Comparison of ENCODE assay signal across 33 cellular contexts in the genomic region with DNA sequence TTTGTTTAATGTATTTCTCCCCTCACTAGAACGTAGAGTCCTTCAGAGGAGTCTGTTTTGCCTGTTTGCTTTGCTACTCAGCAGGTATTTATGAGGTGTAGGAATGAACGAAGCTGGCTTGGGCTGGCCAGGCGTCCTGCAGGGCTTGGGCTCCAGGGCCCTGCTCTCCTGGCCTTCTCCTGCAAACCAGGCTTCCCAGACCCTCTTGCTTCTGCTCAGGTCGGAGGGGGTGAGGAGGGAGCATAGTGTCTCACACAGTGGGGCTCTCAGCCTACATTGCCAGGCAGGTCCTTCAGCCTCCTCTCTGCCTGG.
A peak's percentile ranks its signal among the peaks of the same experiment; 100 is the strongest.
DNase-seq lines count a peak whose midpoint lies in the region; ATAC-seq and TF ChIP-seq lines count a peak whose summit lies in the region.
"Had no signal": no experiment of that assay in that cellular context is flagged by ENCODE, and none has a peak within 500 bp of the region (broad histone marks: within the 10 kb centered on the region; RNA-seq: fewer than 3 reads in every experiment).

No MANE protein-coding gene starts in this region.

- DNase-seq in COLO668 (lab: John Stamatoyannopoulos, UW; ENCODE audit: unreplicated experiment) (peak; percentile 25), ELF-1 (ENCODE audit: low read depth, low spot score) (peak; percentile 62), WERI-Rb-1 (no peak), NCI-H2171 treated with DMSO at 0.1 percent for 48 hours (lab: John Stamatoyannopoulos, UW) (no peak)
- DNase-seq: activated CD4-positive, alpha-beta T cell treated with anti-CD3 and anti-CD28 coated beads for 36 hours; activated CD8-positive, alpha-beta memory T cell treated with anti-CD3 and anti-CD28 coated beads, Interleukin-2, amount 50 U/mL, for 48 hours; activated CD8-positive, alpha-beta T cell treated with anti-CD3 and anti-CD28 coated beads for 36 hours; activated naive CD4-positive, alpha-beta T cell treated with Interleukin-2 at 50 U/mL for 16 hours; dermis blood vessel endothelial cell; foreskin fibroblast; heart left ventricle; KBM-7; naive B cell; NCI-H1092; NCI-H187; NCI-H526 treated with DMSO at 0.1 percent for 48 hours; Peyer's patch; SHP77; stimulated activated CD4-positive, alpha-beta T cell treated with anti-CD3 and anti-CD28 coated beads, Interleukin-12 subunit alpha, Interleukin-12 subunit beta, amount 100 ng/mL, for 4 hours; stimulated activated CD4-positive, alpha-beta T cell treated with anti-CD3 and anti-CD28 coated beads, Interleukin-2, amount 100 ng/mL, for 48 hours; stomach; T-helper 17 cell; thyroid gland had no signal

- H3K36me3 Mint-ChIP-seq in nephron (ENCODE audit: low read depth): no peaks in the 10 kb centered on the region
- H3K36me3 Mint-ChIP-seq: CD8-positive, alpha-beta memory T cell; mesothelial cell of epicardium; naive B cell had no signal

- ATAC-seq in GM18502 (IDR thresholded peaks at IDR 0.05; ENCODE audit: poor library complexity, unreplicated experiment) (no peak), HG02678 (IDR thresholded peaks at IDR 0.05; ENCODE audit: unreplicated experiment) (no peak)
- ATAC-seq: activated CD4-positive, alpha-beta T cell treated with anti-CD3 and anti-CD28 coated beads for 36 hours; activated CD8-positive, alpha-beta T cell treated with anti-CD3 and anti-CD28 coated beads for 36 hours; sciatic nerve; T-helper 17 cell had no signal

- H3K27me3 ChIP-seq in WERI-Rb-1 (ENCODE audit: insufficient read depth, low read depth, severe bottlenecking): no peaks in the 10 kb centered on the region
- H3K27me3 ChIP-seq: BE2C, Peyer's patch, thyroid gland had no signal

- H3K36me3 ChIP-seq in WERI-Rb-1: no peaks in the 10 kb centered on the region
- H3K36me3 ChIP-seq: BE2C, esophagus muscularis mucosa, heart left ventricle, Peyer's patch, stomach, thyroid gland had no signal

- H3K9me3 ChIP-seq in WERI-Rb-1 (ENCODE audit: severe bottlenecking): peaks cover 5% of the 10 kb centered on the region
- H3K9me3 ChIP-seq: BE2C, esophagus muscularis mucosa, heart left ventricle, Peyer's patch, stomach, thyroid gland had no signal

- TF ChIP-seq CTCF in WERI-Rb-1 (IDR thresholded peaks at IDR 0.05; ENCODE audit: low read depth, low read length): no peak
- no peak for TF ChIP-seq CTCF in nephron (IDR thresholded peaks at IDR 0.05; ENCODE audit: unreplicated experiment in 3 of 3)

- H3K27ac ChIP-seq in WERI-Rb-1: peak overlapping the region; percentile 73
- H3K27ac ChIP-seq: esophagus muscularis mucosa, Peyer's patch, thyroid gland had no signal

- peaks cover 30% of the 10 kb centered on the region for H3K27me3 Mint-ChIP-seq in nephron (ENCODE audit: low read depth)
- H3K27me3 Mint-ChIP-seq: activated CD4-positive, alpha-beta T cell treated with anti-CD3 and anti-CD28 coated beads for 36 hours had no signal

- no peak overlapping the region for H3K4me3 Mint-ChIP-seq in nephron
- H3K4me3 Mint-ChIP-seq: activated CD4-positive, alpha-beta T cell treated with anti-CD3 and anti-CD28 coated beads for 36 hours; activated CD8-positive, alpha-beta T cell treated with anti-CD3 and anti-CD28 coated beads for 36 hours; activated T-helper 1 cell treated with anti-CD3 and anti-CD28 coated beads, Interleukin-12 subunit alpha, Interleukin-12 subunit beta, Interleukin-2, Interleukin-4 antibody, amounts not matched to agents 30 ng/mL and 10 ng/mL and 1 ng/mL, durations not matched to agents 14 hours and 24 hours and 36 hours; CD8-positive, alpha-beta memory T cell; mesothelial cell of epicardium; naive B cell; T-helper 17 cell had no signal

- peaks cover 31% of the 10 kb centered on the region for H3K4me1 Mint-ChIP-seq in nephron
- H3K4me1 Mint-ChIP-seq: activated CD4-positive, alpha-beta T cell treated with anti-CD3 and anti-CD28 coated beads for 36 hours; CD8-positive, alpha-beta memory T cell had no signal

- H3K27ac Mint-ChIP-seq in nephron: peak overlapping the region in 2 of 3 experiments; percentile 22 to 73
- H3K27ac Mint-ChIP-seq: activated CD4-positive, alpha-beta T cell treated with anti-CD3 and anti-CD28 coated beads for 36 hours; activated CD8-positive, alpha-beta T cell treated with anti-CD3 and anti-CD28 coated beads for 36 hours; activated T-helper 1 cell treated with anti-CD3 and anti-CD28 coated beads, Interleukin-12 subunit alpha, Interleukin-12 subunit beta, Interleukin-2, Interleukin-4 antibody, amounts not matched to agents 30 ng/mL and 10 ng/mL and 1 ng/mL, durations not matched to agents 14 hours and 24 hours and 36 hours; CD8-positive, alpha-beta memory T cell; mesothelial cell of epicardium; progenitor cell of endocrine pancreas had no signal

- H3K9me3 Mint-ChIP-seq in nephron: no peaks in the 10 kb centered on the region
- H3K9me3 Mint-ChIP-seq: activated CD8-positive, alpha-beta T cell treated with anti-CD3 and anti-CD28 coated beads for 36 hours; activated T-helper 1 cell treated with anti-CD3 and anti-CD28 coated beads, Interleukin-12 subunit alpha, Interleukin-12 subunit beta, Interleukin-2, Interleukin-4 antibody, amounts not matched to agents 30 ng/mL and 10 ng/mL and 1 ng/mL, durations not matched to agents 14 hours and 24 hours and 36 hours; mesothelial cell of epicardium; naive B cell had no signal

- no peak overlapping the region for H3K4me3 ChIP-seq in WERI-Rb-1 (ENCODE audit: low read depth, low read length)
- H3K4me3 ChIP-seq: esophagus muscularis mucosa, heart left ventricle, Peyer's patch, stomach, thyroid gland had no signal

Comparison
In these comparisons a context has a peak if more than half of its experiments do, and no peak if none do; other contexts are left out.
1. DNase-seq: peak in COLO668 (single experiment) and ELF-1 (single experiment); none in WERI-Rb-1 (single experiment) and NCI-H2171 treated with DMSO at 0.1 percent for 48 hours (single experiment).